16 cellular contexts compared by ENCODE assay signal in genomic region chr5:173768891-173769290, GRCh38.
"Had no signal": no experiment of that assay in that cellular context is flagged by ENCODE, and none has a peak within 500 bp of the region (broad histone marks: within the 10 kb centered on the region; RNA-seq: fewer than 3 reads in every experiment).

No MANE protein-coding gene starts in this region.

- H3K36me3 Mint-ChIP-seq: type B pancreatic cell had no signal

- H3K27ac Mint-ChIP-seq: endodermal cell had no signal

- H3K4me3 ChIP-seq: coronary artery, left lung, lung had no signal

- H3K4me3 Mint-ChIP-seq: endodermal cell, naive B cell, nephron, type B pancreatic cell had no signal

- H3K36me3 ChIP-seq: left lung had no signal

- H3K9me3 Mint-ChIP-seq: endodermal cell, nephron had no signal

- ATAC-seq: foreskin keratinocyte, left lung had no signal

- H3K27ac ChIP-seq: coronary artery, foreskin keratinocyte, left lung had no signal

- H3K27me3 ChIP-seq: foreskin keratinocyte, left lung had no signal

- DNase-seq: effector CD4-positive, alpha-beta T cell; endodermal cell; erythroblast; foreskin keratinocyte; head of caudate nucleus; islet precursor cell; left lung; mesendoderm; naive B cell; small intestine; stimulated activated CD4-positive, alpha-beta T cell treated with anti-CD3 and anti-CD28 coated beads, Interleukin-12 subunit alpha, Interleukin-12 subunit beta, amount 100 ng/mL, for 4 hours; stimulated activated naive CD4-positive, alpha-beta T cell treated with Interleukin-2 at 50 U/mL for 16 hours had no signal

- H3K9me3 ChIP-seq: left lung had no signal
